ENCODE assay signal across 32 cellular contexts in the genomic region with DNA sequence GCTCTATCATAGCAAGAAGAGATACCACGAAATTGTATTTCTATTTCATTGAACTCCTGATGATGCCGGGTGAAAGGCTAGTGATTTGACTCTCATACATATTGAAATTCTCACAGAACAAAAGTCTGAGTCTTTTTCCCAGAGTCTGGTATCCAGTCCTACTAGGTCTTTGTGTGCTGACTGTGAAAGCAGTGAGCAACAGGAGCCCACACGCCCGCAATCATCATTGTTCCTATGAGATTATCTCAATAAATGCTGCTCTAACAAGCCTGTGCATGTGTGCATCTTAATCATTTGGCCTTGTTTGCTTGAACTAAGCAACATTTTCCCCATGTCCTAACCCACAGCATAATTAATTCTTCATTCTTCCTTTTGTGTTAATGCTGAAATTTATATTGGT.
"Had no signal": no experiment of that assay in that cellular context is flagged by ENCODE, and none has a peak within 500 bp of the region (broad histone marks: within the 10 kb centered on the region; RNA-seq: fewer than 3 reads in every experiment).

No MANE protein-coding gene starts in this region.

- H3K4me3 ChIP-seq: adrenal gland, body of pancreas, heart left ventricle, skin epidermis, testis, transverse colon had no signal

- H3K27ac Mint-ChIP-seq: activated naive CD4-positive, alpha-beta T cell treated with anti-CD3 and anti-CD28 coated beads for 36 hours; activated naive CD8-positive, alpha-beta T cell treated with anti-CD3 and anti-CD28 coated beads for 36 hours; activated T-helper 1 cell treated with anti-CD3 and anti-CD28 coated beads, Interleukin-12 subunit alpha, Interleukin-12 subunit beta, Interleukin-2, Interleukin-4 antibody, amounts not matched to agents 30 ng/mL and 10 ng/mL and 1 ng/mL, durations not matched to agents 14 hours and 24 hours and 36 hours; effector memory CD8-positive, alpha-beta T cell; immature natural killer cell; naive thymus-derived CD8-positive, alpha-beta T cell; progenitor cell of endocrine pancreas; T-helper 17 cell had no signal

- H3K9me3 Mint-ChIP-seq: neural crest cell had no signal

- ATAC-seq: activated CD4-positive, CD25-positive, alpha-beta regulatory T cell treated with anti-CD3 and anti-CD28 coated beads, Interleukin-2, amount 50 U/mL, for 24 hours; body of pancreas; effector memory CD8-positive, alpha-beta T cell; heart left ventricle; naive thymus-derived CD8-positive, alpha-beta T cell; sciatic nerve; stimulated activated naive CD8-positive, alpha-beta T cell treated with anti-CD3 and anti-CD28 coated beads, Interleukin-15, Interleukin-2, amounts not matched to agents 100 U/mL and 50 U/mL, for 24 hours; T-helper 17 cell had no signal

- DNase-seq: activated CD4-positive, alpha-beta T cell treated with anti-CD3 and anti-CD28 coated beads for 48 hours; activated CD4-positive, alpha-beta T cell treated with anti-CD3 and anti-CD28 coated beads, Interleukin-2, amount 50 U/mL, for 48 hours; activated CD8-positive, alpha-beta memory T cell treated with anti-CD3 and anti-CD28 coated beads, Interleukin-2, amount 50 U/mL, for 4 hours; activated effector memory CD4-positive, alpha-beta T cell treated with anti-CD3 and anti-CD28 coated beads, Interleukin-2, amount 50 U/mL, for 16 hours; activated naive CD4-positive, alpha-beta T cell treated with anti-CD3 and anti-CD28 coated beads for 36 hours; activated naive CD8-positive, alpha-beta T cell treated with anti-CD3 and anti-CD28 coated beads for 36 hours; activated T-cell treated with anti-CD3 and anti-CD28 coated beads, Interleukin-2, amount 50 U/mL, for 1 hour; adrenal gland; aorta; body of pancreas; cortex of kidney; effector memory CD8-positive, alpha-beta T cell; heart left ventricle; hypothalamus; immature natural killer cell; mesenchymal stem cell; naive thymus-derived CD8-positive, alpha-beta T cell; retina; stimulated activated CD4-positive, alpha-beta T cell treated with anti-CD3 and anti-CD28 coated beads, Interleukin-12 subunit alpha, Interleukin-12 subunit beta, amount 100 ng/mL, for 4 hours; stimulated activated CD4-positive, alpha-beta T cell treated with anti-CD3 and anti-CD28 coated beads, Interleukin-4, amount 100 ng/mL, for 1 hour; stimulated activated naive CD8-positive, alpha-beta T cell treated with anti-CD3 and anti-CD28 coated beads, Interleukin-15, Interleukin-2, amounts not matched to agents 100 U/mL and 50 U/mL, for 24 hours; T-helper 17 cell; T1000; testis; transverse colon; WERI-Rb-1 had no signal

- H3K36me3 ChIP-seq: adrenal gland, heart left ventricle, transverse colon, WERI-Rb-1 had no signal

- H3K9me3 ChIP-seq: adrenal gland, body of pancreas, heart left ventricle, testis, transverse colon had no signal

- H3K36me3 Mint-ChIP-seq: activated naive CD8-positive, alpha-beta T cell treated with anti-CD3 and anti-CD28 coated beads for 36 hours; immature natural killer cell had no signal

- H3K27me3 Mint-ChIP-seq: activated naive CD8-positive, alpha-beta T cell treated with anti-CD3 and anti-CD28 coated beads for 36 hours; effector memory CD8-positive, alpha-beta T cell; naive thymus-derived CD8-positive, alpha-beta T cell; progenitor cell of endocrine pancreas; T-helper 17 cell had no signal

- H3K27ac ChIP-seq: adrenal gland, body of pancreas, heart left ventricle, skin epidermis, testis, transverse colon, WERI-Rb-1 had no signal

- H3K4me1 ChIP-seq: adrenal gland, body of pancreas, heart left ventricle, testis, transverse colon had no signal

- H3K4me1 Mint-ChIP-seq: activated naive CD8-positive, alpha-beta T cell treated with anti-CD3 and anti-CD28 coated beads for 36 hours; immature natural killer cell; naive thymus-derived CD8-positive, alpha-beta T cell; T-helper 17 cell had no signal

- H3K27me3 ChIP-seq: adrenal gland, body of pancreas, heart left ventricle, testis, transverse colon had no signal

- H3K4me3 Mint-ChIP-seq: activated naive CD4-positive, alpha-beta T cell treated with anti-CD3 and anti-CD28 coated beads for 36 hours; activated naive CD8-positive, alpha-beta T cell treated with anti-CD3 and anti-CD28 coated beads for 36 hours; activated T-helper 1 cell treated with anti-CD3 and anti-CD28 coated beads, Interleukin-12 subunit alpha, Interleukin-12 subunit beta, Interleukin-2, Interleukin-4 antibody, amounts not matched to agents 30 ng/mL and 10 ng/mL and 1 ng/mL, durations not matched to agents 14 hours and 24 hours and 36 hours; effector memory CD8-positive, alpha-beta T cell; immature natural killer cell; naive thymus-derived CD8-positive, alpha-beta T cell; neural crest cell; T-helper 17 cell had no signal
